Comparison of ENCODE assay signal across 9 cellular contexts in the genomic region with DNA sequence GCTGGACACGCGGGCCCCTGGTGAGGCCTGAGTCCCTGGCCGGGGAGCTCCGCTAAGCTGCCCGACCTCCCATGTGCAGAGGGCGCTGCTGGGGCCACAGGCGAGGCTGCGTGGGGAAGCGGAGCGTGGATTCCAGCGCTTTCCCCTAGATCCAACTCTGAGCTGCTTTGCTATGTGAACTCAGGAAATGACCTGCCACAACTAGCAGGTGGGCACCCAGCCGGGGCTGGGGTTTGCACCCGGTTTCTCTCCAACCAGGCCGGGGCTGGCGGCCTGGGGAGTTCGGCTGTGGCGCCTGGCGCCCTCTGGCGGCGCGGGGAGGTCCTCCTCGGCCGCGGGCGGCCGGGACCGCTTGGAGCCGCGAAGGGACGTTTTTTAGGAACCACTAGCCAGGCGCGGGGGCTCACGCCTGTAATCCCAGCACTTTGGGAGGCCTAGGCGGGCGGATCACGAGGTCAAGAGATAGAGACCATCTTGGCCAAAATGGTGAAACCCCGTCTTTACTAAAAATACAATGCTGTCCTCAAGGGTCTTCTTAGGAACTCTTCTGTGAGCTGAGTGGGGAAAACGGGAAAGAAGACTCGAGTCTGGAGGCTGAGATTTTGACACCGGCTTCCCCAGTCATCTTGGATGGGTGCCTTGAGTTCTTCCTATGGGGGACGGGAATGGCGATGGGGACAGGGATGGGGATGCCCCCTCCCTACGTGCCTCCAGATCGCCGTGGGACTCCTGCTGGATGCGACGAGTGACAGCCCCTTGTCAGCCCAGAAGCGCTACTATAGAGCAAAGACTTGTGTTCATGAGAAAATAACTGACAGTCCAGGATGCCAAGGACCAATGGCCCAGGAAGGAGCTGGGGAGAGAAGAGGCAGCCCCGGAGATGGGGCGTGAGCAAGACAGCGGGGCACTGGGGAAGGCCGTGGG. TPM values are rescaled to one million over a fixed set of nuclear protein-coding genes. Genes with fewer than 3 reads are reported as not detected.
DNase-seq lines count a peak whose midpoint lies in the region; ATAC-seq and TF ChIP-seq lines count a peak whose summit lies in the region.
"Had no signal": no experiment of that assay in that cellular context is flagged by ENCODE, and none has a peak within 500 bp of the region (broad histone marks: within the 10 kb centered on the region; RNA-seq: fewer than 3 reads in every experiment).

No MANE protein-coding gene starts in this region.

- no peaks in the 10 kb centered on the region for H3K27me3 Mint-ChIP-seq in activated CD4-positive, alpha-beta T cell treated with anti-CD3 and anti-CD28 coated beads for 36 hours

- H3K9me3 Mint-ChIP-seq in activated CD4-positive, alpha-beta T cell treated with anti-CD3 and anti-CD28 coated beads for 36 hours (ENCODE audit: low read depth): no peaks in the 10 kb centered on the region

- H3K36me3 Mint-ChIP-seq in activated CD4-positive, alpha-beta T cell treated with anti-CD3 and anti-CD28 coated beads for 36 hours (ENCODE audit: low read depth): peaks cover under 1% of the 10 kb centered on the region

- no peaks in the 10 kb centered on the region for H3K27me3 ChIP-seq in dorsolateral prefrontal cortex

- CTCF ChIA-PET in activated CD4-positive, alpha-beta T cell treated with anti-CD3 and anti-CD28 coated beads for 36 hours (lab: Charles Lee): interaction anchor here (0.6 to 1.8 kb wide), 23 partner anchors 9 to 441 kb away, joined by 3 to 14 read pairs (median 4); a partner anchor contains a TSS

- no peak overlapping the region for H3K4me3 Mint-ChIP-seq in activated CD4-positive, alpha-beta T cell treated with anti-CD3 and anti-CD28 coated beads for 36 hours

- DNase-seq in GM12865 (ENCODE audit: low read depth) (peak; percentile 72), dorsolateral prefrontal cortex (peak in 5 of 10 donors; percentile 30 to 78 (median 47)), medulla oblongata (ENCODE audit: extremely low spot score) (peak; percentile 62), GM19240 (ENCODE audit: insufficient read length, low spot score) (no peak), middle frontal gyrus (ENCODE audit: extremely low spot score, low spot score) (no peak)
- peak; percentile 85 for DNase-seq in activated CD4-positive, alpha-beta T cell treated with anti-CD3 and anti-CD28 coated beads for 36 hours
- peak; percentile 39 to 50 for DNase-seq in stimulated activated CD8-positive, alpha-beta memory T cell treated with anti-CD3 and anti-CD28 coated beads, Interleukin-2, amount 100 ng/mL, for 1 hour (ENCODE audit: low read depth in 2 of 2)

- H3K4me3 ChIP-seq in GM12865 (ENCODE audit: low read depth, low read length) (no peak overlapping the region), dorsolateral prefrontal cortex (peak overlapping the region in 24 of 59 donors; percentile 2 to 41 (median 18))

- intact Hi-C loops in activated CD4-positive, alpha-beta T cell treated with anti-CD3 and anti-CD28 coated beads for 36 hours (cut with DNase I, micrococcal nuclease): loop anchor here (1.0 to 5.0 kb wide), 10 partner anchors 14 to 437 kb away; a partner anchor contains a TSS
- intact Hi-C loops in dorsolateral prefrontal cortex (cut with DNase I): loop anchor here (10.0 kb wide), 3 partner anchors 137 to 437 kb away; a partner anchor contains a TSS

- no peak overlapping the region for H3K27ac Mint-ChIP-seq in activated CD4-positive, alpha-beta T cell treated with anti-CD3 and anti-CD28 coated beads for 36 hours

- peaks cover 18% of the 10 kb centered on the region for H3K4me1 Mint-ChIP-seq in activated CD4-positive, alpha-beta T cell treated with anti-CD3 and anti-CD28 coated beads for 36 hours

- peak; percentile 55 for ATAC-seq in HG03039 (IDR thresholded peaks at IDR 0.05; ENCODE audit: unreplicated experiment)
- ATAC-seq in activated CD4-positive, alpha-beta T cell treated with anti-CD3 and anti-CD28 coated beads for 36 hours: peak; percentile 92

- H3K27ac ChIP-seq in dorsolateral prefrontal cortex: peak overlapping the region in 20 of 59 donors; percentile 7 to 74 (median 36)

- TF ChIP-seq CTCF in GM12865 (IDR thresholded peaks at IDR 0.05; ENCODE audit: insufficient read depth, low read depth, low read length, missing control alignments) (peak; percentile 85), dorsolateral prefrontal cortex (IDR thresholded peaks at IDR 0.05 in 54 of 56, conservative IDR thresholded peaks at IDR 0.05 in 2 of 56; ENCODE audit: low read depth in 1 of 56, partially characterized antibody in 56 of 56) (peak; percentile 33 to 93 (median 81))

- POLR2A ChIA-PET in activated CD4-positive, alpha-beta T cell treated with anti-CD3 and anti-CD28 coated beads for 36 hours (lab: Charles Lee): interaction anchor here (1.4 kb wide), 1 partner anchor 29 kb away, joined by 4 read pairs; a partner anchor contains a TSS

RNA-seq across cellular contexts. Expression of a gene that starts 12.6 kb away (rescaled TPM):
- 100 to 1,000 TPM; 106 to 126 TPM for total RNA-seq in activated CD4-positive, alpha-beta T cell treated with anti-CD3 and anti-CD28 coated beads for 36 hours
- 100 to 1,000 TPM in 2 of 120 experiments, 10 to 100 TPM in 118; 44.8 to 116 (median 65.6) TPM for total RNA-seq in dorsolateral prefrontal cortex

RNA-seq across cellular contexts. Expression of a gene that starts 22.5 kb away (rescaled TPM):
- not detected for total RNA-seq in activated CD4-positive, alpha-beta T cell treated with anti-CD3 and anti-CD28 coated beads for 36 hours
- 1 to 10 TPM in 119 of 120 experiments, under 1 TPM in 1; 0.84 to 8.3 (median 3.3) TPM for total RNA-seq in dorsolateral prefrontal cortex
- total RNA-seq: RPMI7951 had no signal

RNA-seq across cellular contexts. Expression of a gene that starts 29.3 kb away (rescaled TPM):
- total RNA-seq in activated CD4-positive, alpha-beta T cell treated with anti-CD3 and anti-CD28 coated beads for 36 hours: 10 to 100 TPM; 47.3 to 48.0 TPM
- total RNA-seq in dorsolateral prefrontal cortex: 100 to 1,000 TPM in 94 of 120 experiments, 10 to 100 TPM in 26; 47.1 to 833 (median 180) TPM

RNA-seq across cellular contexts. Expression of a gene that starts 29.6 kb away (rescaled TPM):
- not detected for total RNA-seq in activated CD4-positive, alpha-beta T cell treated with anti-CD3 and anti-CD28 coated beads for 36 hours
- 1 to 10 TPM in 6 of 120 experiments, under 1 TPM in 12, not detected in 102; 0.23 to 2.2 (median 0.41) TPM for total RNA-seq in dorsolateral prefrontal cortex
- total RNA-seq: RPMI7951 had no signal

Comparison
In these comparisons a context has a peak if more than half of its experiments do, and no peak if none do; other contexts are left out.
1. DNase-seq: peak in GM12865 (single experiment), activated CD4-positive, alpha-beta T cell treated with anti-CD3 and anti-CD28 coated beads for 36 hours (single experiment), medulla oblongata (single experiment) and stimulated activated CD8-positive, alpha-beta memory T cell treated with anti-CD3 and anti-CD28 coated beads, Interleukin-2, amount 100 ng/mL, for 1 hour (2 of 2); none in GM19240 (single experiment) and middle frontal gyrus (single experiment).